Comparison of ENCODE assay signal across 8 cellular contexts in genomic region chr17:4101127-4101798, GRCh38. TPM values are rescaled to one million over a fixed set of nuclear protein-coding genes. Genes with fewer than 3 reads are reported as not detected.
DNase-seq lines count a peak whose midpoint lies in the region; ATAC-seq lines count a peak whose summit lies in the region.

No MANE protein-coding gene starts in this region.

- peaks cover 10% of the 10 kb centered on the region for H3K4me1 Mint-ChIP-seq in activated naive CD4-positive, alpha-beta T cell treated with anti-CD3 and anti-CD28 coated beads, Interleukin-2, amount 10 ng/mL, durations not matched to agents 7 days and 5 days
- peaks cover 22% of the 10 kb centered on the region for H3K4me1 Mint-ChIP-seq in stimulated activated effector memory CD8-positive, alpha-beta T cell treated with anti-CD3 and anti-CD28 coated beads, Interleukin-12 subunit alpha, Interleukin-12 subunit beta, amount 100 ng/mL, for 72 hours

- intact Hi-C loops in left ventricle myocardium superior (cut with micrococcal nuclease): no loop called here

- DNase-seq in activated naive CD4-positive, alpha-beta T cell treated with anti-CD3 and anti-CD28 coated beads, Interleukin-2, amount 10 ng/mL, durations not matched to agents 7 days and 5 days: no peak
- DNase-seq in left ventricle myocardium superior (no peak), SW480 (ENCODE audit: low spot score) (no peak)
- DNase-seq in stimulated activated effector memory CD8-positive, alpha-beta T cell treated with anti-CD3 and anti-CD28 coated beads, Interleukin-12 subunit alpha, Interleukin-12 subunit beta, amount 100 ng/mL, for 72 hours (ENCODE audit: low spot score in 2 of 2): no peak
- no peak for DNase-seq in stimulated activated CD4-positive, alpha-beta T cell treated with anti-CD3 and anti-CD28 coated beads, Interleukin-2, amount 100 ng/mL, for 48 hours

- H3K9me3 Mint-ChIP-seq in activated naive CD4-positive, alpha-beta T cell treated with anti-CD3 and anti-CD28 coated beads, Interleukin-2, amount 10 ng/mL, durations not matched to agents 7 days and 5 days: no peaks in the 10 kb centered on the region
- H3K9me3 Mint-ChIP-seq in stimulated activated effector memory CD8-positive, alpha-beta T cell treated with anti-CD3 and anti-CD28 coated beads, Interleukin-12 subunit alpha, Interleukin-12 subunit beta, amount 100 ng/mL, for 72 hours: no peaks in the 10 kb centered on the region

- H3K4me3 Mint-ChIP-seq in activated naive CD4-positive, alpha-beta T cell treated with anti-CD3 and anti-CD28 coated beads, Interleukin-2, amount 10 ng/mL, durations not matched to agents 7 days and 5 days: no peak overlapping the region
- peak overlapping the region; percentile 4 for H3K4me3 Mint-ChIP-seq in stimulated activated effector memory CD8-positive, alpha-beta T cell treated with anti-CD3 and anti-CD28 coated beads, Interleukin-12 subunit alpha, Interleukin-12 subunit beta, amount 100 ng/mL, for 72 hours

- no peaks in the 10 kb centered on the region for H3K27me3 Mint-ChIP-seq in activated naive CD4-positive, alpha-beta T cell treated with anti-CD3 and anti-CD28 coated beads, Interleukin-2, amount 10 ng/mL, durations not matched to agents 7 days and 5 days

- H3K36me3 Mint-ChIP-seq in activated naive CD4-positive, alpha-beta T cell treated with anti-CD3 and anti-CD28 coated beads, Interleukin-2, amount 10 ng/mL, durations not matched to agents 7 days and 5 days: peaks cover 51% of the 10 kb centered on the region
- peaks cover 97% of the 10 kb centered on the region for H3K36me3 Mint-ChIP-seq in stimulated activated effector memory CD8-positive, alpha-beta T cell treated with anti-CD3 and anti-CD28 coated beads, Interleukin-12 subunit alpha, Interleukin-12 subunit beta, amount 100 ng/mL, for 72 hours

- CTCF ChIA-PET in activated naive CD4-positive, alpha-beta T cell treated with anti-CD3 and anti-CD28 coated beads, Interleukin-2, amount 10 ng/mL, durations not matched to agents 7 days and 5 days (lab: Charles Lee): no interaction called here

- ATAC-seq in GM18868 (IDR thresholded peaks at IDR 0.05; ENCODE audit: unreplicated experiment) (peak; percentile 63), left ventricle myocardium superior (peak; percentile 60), GM21786 (IDR thresholded peaks at IDR 0.05; ENCODE audit: unreplicated experiment) (no peak), HG02588 (IDR thresholded peaks at IDR 0.05; ENCODE audit: unreplicated experiment) (no peak)
- peak; percentile 82 for ATAC-seq in stimulated activated effector memory CD8-positive, alpha-beta T cell treated with anti-CD3 and anti-CD28 coated beads, Interleukin-12 subunit alpha, Interleukin-12 subunit beta, amount 100 ng/mL, for 72 hours

- peak overlapping the region; percentile 66 for H3K27ac Mint-ChIP-seq in activated naive CD4-positive, alpha-beta T cell treated with anti-CD3 and anti-CD28 coated beads, Interleukin-2, amount 10 ng/mL, durations not matched to agents 7 days and 5 days
- H3K27ac Mint-ChIP-seq in stimulated activated effector memory CD8-positive, alpha-beta T cell treated with anti-CD3 and anti-CD28 coated beads, Interleukin-12 subunit alpha, Interleukin-12 subunit beta, amount 100 ng/mL, for 72 hours: peak overlapping the region; percentile 89

RNA-seq across cellular contexts. Expression of gene ZZEF1, which starts 41.6 kb away (rescaled TPM):
- total RNA-seq in left ventricle myocardium superior: 33.5 TPM

RNA-seq across cellular contexts. Expression of gene CYB5D2, which starts 41.7 kb away (rescaled TPM):
- total RNA-seq in left ventricle myocardium superior: 6.8 TPM

Comparison
In these comparisons a context has a peak if more than half of its experiments do, and no peak if none do; other contexts are left out.
1. ATAC-seq: peak in GM18868 (single experiment), left ventricle myocardium superior (single experiment) and stimulated activated effector memory CD8-positive, alpha-beta T cell treated with anti-CD3 and anti-CD28 coated beads, Interleukin-12 subunit alpha, Interleukin-12 subunit beta, amount 100 ng/mL, for 72 hours (single experiment); none in GM21786 (single experiment) and HG02588 (single experiment).